ENCODE assay signal across 8 cellular contexts in genomic region chr7:2209146-2209960, GRCh38. TPM values are rescaled to one million over a fixed set of nuclear protein-coding genes. Genes with fewer than 3 reads are reported as not detected.
DNase-seq lines count a peak whose midpoint lies in the region; ATAC-seq and TF ChIP-seq lines count a peak whose summit lies in the region.

No MANE protein-coding gene starts in this region.

- H3K27ac ChIP-seq in fibroblast of lung (ENCODE audit: insufficient read depth, low read length) (no peak overlapping the region), neural cell (ENCODE audit: low read length) (no peak overlapping the region), transverse colon (no peak overlapping the region)

- in situ Hi-C loops in transverse colon (cut with MboI; ENCODE audit: low pct_ligation_motif_present in 1 of 4, low pct_unique_long_range_greater_than_20kb in 1 of 4, low sequenced_read_pairs in 3 of 4) = loop anchor here in 3 of 4 donors (25.0 kb wide), 2 partner anchors 547 to 622 kb away; partner anchors contain the start of gene ELFN1 (in 2 of the 3)

- H3K4me3 ChIP-seq in fibroblast of lung (replicated peaks in 1 of 4; ENCODE audit: control extremely low read depth in 1 of 4, insufficient read depth in 1 of 4, low read depth in 3 of 4, low read length in 4 of 4) (no peak overlapping the region), neural cell (ENCODE audit: low read length) (no peak overlapping the region), transverse colon (no peak overlapping the region)

- peak; percentile 64 for ATAC-seq in HG02642 (IDR thresholded peaks at IDR 0.05; ENCODE audit: poor library complexity, unreplicated experiment)

- peak; percentile 90 for TF ChIP-seq RAD21 in neural cell (conservative IDR thresholded peaks at IDR 0.05)

- H3K36me3 ChIP-seq in fibroblast of lung (ENCODE audit: control insufficient read depth, insufficient read depth, low read length) (peaks cover 11% of the 10 kb centered on the region), neural cell (ENCODE audit: insufficient read depth, low read length) (peaks cover 6% of the 10 kb centered on the region), transverse colon (peaks cover 0 to 5% (median 0%) of the 10 kb centered on the region in 4 donors)

- no peak for TF ChIP-seq POLR2A in transverse colon (IDR thresholded peaks at IDR 0.05)

- 73% methylated on average over 18 of the region's 21 CpGs; no CpG with 5 or more reads in 1 of the 2 donors for WGBS in transverse colon (ENCODE audit: low coverage in 1 of 2), 2 donors

- TF ChIP-seq EP300 in neural cell (conservative IDR thresholded peaks at IDR 0.05; ENCODE audit: poor library complexity, severe bottlenecking) (no peak), transverse colon (IDR thresholded peaks at IDR 0.05; ENCODE audit: low read depth) (no peak)

- no peaks in the 10 kb centered on the region for H3K27me3 ChIP-seq in fibroblast of lung (ENCODE audit: control insufficient read depth, insufficient read depth, low read length)
- no peaks in the 10 kb centered on the region for H3K27me3 ChIP-seq in neural cell (ENCODE audit: insufficient read depth, low read depth, low read length)
- H3K27me3 ChIP-seq in transverse colon = no peaks in the 10 kb centered on the region

- no peaks in the 10 kb centered on the region for H3K9me2 ChIP-seq in neural cell (ENCODE audit: insufficient read depth, low read length)

- TF ChIP-seq CTCF in fibroblast of lung (conservative IDR thresholded peaks at IDR 0.05 in 1 of 2, IDR thresholded peaks at IDR 0.05 in 1 of 2; ENCODE audit: low read depth in 1 of 2, low read length in 2 of 2) (peak; percentile 84 to 85), neural cell (IDR thresholded peaks at IDR 0.05; ENCODE audit: poor library complexity, severe bottlenecking) (peak; percentile 85), transverse colon (IDR thresholded peaks at IDR 0.05) (peak; percentile 59 to 72 (median 67))

- no peaks in the 10 kb centered on the region for H4K20me1 ChIP-seq in fibroblast of lung (ENCODE audit: control insufficient read depth, extremely low read depth, insufficient read depth, low read length)
- H4K20me1 ChIP-seq in neural cell (ENCODE audit: insufficient read depth) = no peaks in the 10 kb centered on the region

- H3K79me2 ChIP-seq in fibroblast of lung (ENCODE audit: control insufficient read depth, insufficient read depth, low read length) (no peaks in the 10 kb centered on the region), neural cell (replicated peaks; ENCODE audit: insufficient read depth, low read length) (no peaks in the 10 kb centered on the region)

- H3K4me1 ChIP-seq in fibroblast of lung (ENCODE audit: control insufficient read depth, extremely low read depth, insufficient read depth, low read length) (peaks cover 4% of the 10 kb centered on the region), transverse colon (peaks cover 0 to 4% (median 0%) of the 10 kb centered on the region in 4 donors)

- DNase-seq in NOMO-1 treated with DMSO at 0.1 percent for 48 hours (lab: John Stamatoyannopoulos, UW; ENCODE audit: unreplicated experiment) = peak; percentile 0
- DNase-seq in NOMO-1 (lab: John Stamatoyannopoulos, UW; ENCODE audit: unreplicated experiment in 2 of 2) = no peak
- DNase-seq in NCI-H460 (ENCODE audit: extremely low read depth, low read depth) = peak; percentile 25
- DNase-seq in activated T-cell treated with anti-CD3 and anti-CD28 coated beads for 48 hours (ENCODE audit: low read depth) = peak; percentile 15
- peak; percentile 57 to 75 for DNase-seq in fibroblast of lung (ENCODE audit: low read depth in 2 of 2)
- DNase-seq in transverse colon = peak; percentile 59

- H3K9ac ChIP-seq in fibroblast of lung (ENCODE audit: insufficient read depth, low read length) (no peak overlapping the region), neural cell (ENCODE audit: low read length) (no peak overlapping the region)

- no peaks in the 10 kb centered on the region for H3F3A ChIP-seq in neural cell (ENCODE audit: insufficient read depth, low read length, poor library complexity, severe bottlenecking)

- no peak overlapping the region for H3K4me2 ChIP-seq in fibroblast of lung (ENCODE audit: extremely low read depth, insufficient read depth, low read length)
- H3K4me2 ChIP-seq in neural cell (ENCODE audit: low read length) = no peak overlapping the region

- H2AFZ ChIP-seq in fibroblast of lung (ENCODE audit: low read length) (no peak overlapping the region), neural cell (ENCODE audit: low read depth, low read length) (no peak overlapping the region)

- H3K9me3 ChIP-seq in fibroblast of lung (ENCODE audit: control insufficient read depth, insufficient read depth, low read depth, low read length) (no peaks in the 10 kb centered on the region), neural cell (ENCODE audit: low read length) (no peaks in the 10 kb centered on the region), transverse colon (no peaks in the 10 kb centered on the region)

- intact Hi-C loops in transverse colon (cut with DNase I; ENCODE audit: low total_unique reads) = loop anchor here (5.0 to 10.0 kb wide), 2 partner anchors 107 to 545 kb away; no protein-coding TSS in a partner anchor

TF ChIP-seq in neural cell, 6 proteins besides CTCF, POLR2A, EP300 and RAD21:
- TF ChIP-seq MXI1 (conservative IDR thresholded peaks at IDR 0.05; ENCODE audit: poor library complexity, severe bottlenecking) (no peak), SMC3 (conservative IDR thresholded peaks at IDR 0.05; ENCODE audit: poor library complexity) (peak; percentile 94)

RNA-seq across cellular contexts. Expression of gene MAD1L1, which starts 23.4 kb away (rescaled TPM):
- total RNA-seq in NCI-H460 (2014; rRNA removed; shearing (Covaris generic)) = 25.9 and 29.1 TPM in 2 replicates
- polyA plus RNA-seq in NCI-H460 (2014; cell fraction: nucleus; rRNA removed) = 46.7 and 53.5 TPM in 2 replicates
- 29.4 and 31.8 TPM in 2 replicates for total RNA-seq in fibroblast of lung
- 9.8 and 11.6 TPM in 2 replicates for polyA plus RNA-seq in fibroblast of lung
- polyA plus RNA-seq in fibroblast of lung (2012) = 19.9 and 28.3 TPM in 2 replicates
- polyA minus RNA-seq in fibroblast of lung (ENCODE audit: low replicate concordance) = 36.7 and 41.3 TPM in 2 replicates
- polyA plus RNA-seq in neural cell = 31.4 and 59.7 TPM in 2 replicates
- 39.4 and 43.1 TPM in 2 replicates for polyA minus RNA-seq in neural cell
- 10 to 100 TPM in 3 of 4 donors, 1 to 10 TPM in 1; 8.0 to 52.7 (median 26.7) TPM for total RNA-seq in transverse colon

RNA-seq across cellular contexts. Expression of gene MRM2, which starts 32.7 kb away (rescaled TPM):
- 30.6 and 41.1 TPM in 2 replicates for total RNA-seq in NCI-H460 (2014; rRNA removed; shearing (Covaris generic))
- polyA plus RNA-seq in NCI-H460 (2014; cell fraction: nucleus; rRNA removed) = 24.9 and 35.3 TPM in 2 replicates
- total RNA-seq in fibroblast of lung (14.9 and 15.9 TPM in 2 replicates), transverse colon (10 to 100 TPM in 3 of 4 donors, 1 to 10 TPM in 1; 2.2 to 15.3 (median 12.7) TPM)
- polyA plus RNA-seq in fibroblast of lung (19.3 and 23.3 TPM in 2 replicates), neural cell (20.2 and 21.4 TPM in 2 replicates)
- 23.3 and 28.4 TPM in 2 replicates for polyA plus RNA-seq in fibroblast of lung (2012)
- polyA minus RNA-seq in fibroblast of lung (ENCODE audit: low replicate concordance) (10.5 and 31.7 TPM in 2 replicates), neural cell (19.2 and 21.7 TPM in 2 replicates)

RNA-seq across cellular contexts. Expression of gene NUDT1, which starts 32.7 kb away (rescaled TPM):
- 42.2 and 50.2 TPM in 2 replicates for total RNA-seq in NCI-H460 (2014; rRNA removed; shearing (Covaris generic))
- 65.6 and 108 TPM in 2 replicates for polyA plus RNA-seq in NCI-H460 (2014; cell fraction: nucleus; rRNA removed)
- total RNA-seq in fibroblast of lung (9.5 and 28.4 TPM in 2 replicates), transverse colon (10 to 100 TPM in 1 of 4 donors, 1 to 10 TPM in 2, not detected in 1; 4.2 to 23.6 (median 9.5) TPM)
- polyA plus RNA-seq in fibroblast of lung (19.8 and 48.9 TPM in 2 replicates), neural cell (67.8 and 78.9 TPM in 2 replicates)
- polyA plus RNA-seq in fibroblast of lung (2012) = 44.4 and 95.4 TPM in 2 replicates
- polyA minus RNA-seq in fibroblast of lung (ENCODE audit: low replicate concordance) (12.3 and 20.5 TPM in 2 replicates), neural cell (22.2 and 22.3 TPM in 2 replicates)

Comparison
In these comparisons a context has a peak if more than half of its experiments do, and no peak if none do; other contexts are left out.
1. DNase-seq: peak in NOMO-1 treated with DMSO at 0.1 percent for 48 hours (single experiment), NCI-H460 (single experiment), activated T-cell treated with anti-CD3 and anti-CD28 coated beads for 48 hours (single experiment), fibroblast of lung (2 of 2) and transverse colon (single experiment); none in NOMO-1 (0 of 2).
2. Peak in every context shown above with its lines, with median percentiles within 50 percentile points of each other: CTCF ChIP-seq.